Comparison of ENCODE assay signal across 1 cellular context in genomic region chr7:155811895-155812761, GRCh38.
TF ChIP-seq lines count a peak whose summit lies in the region.

SHH (minus strand) TSS chr7:155812463; CDS start chr7:155812122, 341 bp downstream.

TF ChIP-seq in HepG2, 621 proteins besides CTCF, POLR2A, EP300 and RAD21 (continued from another document):
- TF ChIP-seq ZNF460 (CRISPR knock-in tag; IDR thresholded peaks at IDR 0.05; ENCODE audit: borderline replicate concordance) (no peak), ZNF335 (CRISPR knock-in tag; IDR thresholded peaks at IDR 0.05) (no peak), NFYB (CRISPR knock-in tag; IDR thresholded peaks at IDR 0.05) (no peak), CBX2 (IDR thresholded peaks at IDR 0.05; ENCODE audit: low read depth, low read length) (peak; percentile 53; the same call in 1 of the 2 replicates), CBX2 (CRISPR knock-in tag; IDR thresholded peaks at IDR 0.05; ENCODE audit: low read depth) (no peak), ZNF12 (CRISPR knock-in tag; IDR thresholded peaks at IDR 0.05) (no peak)
